In the genomic region with DNA sequence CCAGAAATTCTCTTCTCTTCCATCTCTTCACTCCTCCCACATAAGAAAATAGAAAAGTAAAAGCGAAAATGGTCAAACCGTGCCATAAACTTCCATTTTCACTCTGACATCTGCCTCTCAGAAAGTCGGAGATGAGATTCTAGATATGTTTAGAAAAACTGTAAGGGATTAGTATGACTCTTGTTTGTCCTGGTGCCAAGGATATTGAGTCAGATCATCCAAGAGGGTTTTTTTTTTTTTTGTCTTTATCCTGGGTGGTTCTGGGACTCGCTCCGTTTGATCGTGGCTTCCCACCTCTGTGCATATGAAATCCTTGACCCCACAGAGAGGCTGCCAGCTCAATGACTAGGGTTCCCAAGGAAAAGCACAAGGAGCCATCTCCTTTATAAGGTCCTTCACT, we compare ENCODE assay signal across 17 cellular contexts. TPM values are rescaled to one million over a fixed set of nuclear protein-coding genes. Genes with fewer than 3 reads are reported as not detected.
"Had no signal": no experiment of that assay in that cellular context is flagged by ENCODE, and none has a peak within 500 bp of the region (broad histone marks: within the 10 kb centered on the region; RNA-seq: fewer than 3 reads in every experiment).

No MANE protein-coding gene starts in this region.

- ATAC-seq: activated T-helper 17 cell treated with anti-CD3 and anti-CD28 coated beads, Interleukin-2, amount 50 U/mL, for 72 hours; left ventricle myocardium superior; T-helper 17 cell; WTC11 had no signal

- H3K36me3 ChIP-seq: adrenal gland, ovary, transverse colon had no signal

- H3K27ac ChIP-seq: adrenal gland, coronary artery, ovary, transverse colon had no signal

- H3K27me3 ChIP-seq: ovary had no signal

- FAIRE-seq: endothelial cell of umbilical vein, kidney had no signal

- DNase-seq: activated CD4-positive, alpha-beta T cell treated with anti-CD3 and anti-CD28 coated beads, Interleukin-2, amount 10 ng/mL, durations not matched to agents 24 days and 14 days; activated naive CD4-positive, alpha-beta T cell treated with anti-CD3 and anti-CD28 coated beads, Interleukin-2, amount 10 ng/mL, durations not matched to agents 7 days and 5 days; activated T-cell treated with anti-CD3 and anti-CD28 coated beads for 4 hours; adrenal gland; central memory CD4-positive, alpha-beta T cell; effector CD4-positive, alpha-beta T cell; kidney; left ventricle myocardium superior; mesendoderm; ovary; T-helper 17 cell; transverse colon had no signal

- H3K4me3 ChIP-seq: adrenal gland, coronary artery, ovary, transverse colon had no signal

- H3K9me3 ChIP-seq: adrenal gland, ovary, transverse colon had no signal

RNA-seq across cellular contexts. Expression of a gene that starts 17.3 kb away (rescaled TPM):
- total RNA-seq: activated CD4-positive, alpha-beta T cell treated with anti-CD3 and anti-CD28 coated beads, Interleukin-2, amount 10 ng/mL, durations not matched to agents 24 days and 14 days; activated CD8-positive, alpha-beta memory T cell treated with anti-CD3 and anti-CD28 coated beads for 36 hours; activated T-helper 17 cell treated with anti-CD3 and anti-CD28 coated beads, Interleukin-2, amount 50 U/mL, for 72 hours; endothelial cell of umbilical vein; left ventricle myocardium superior; ovary; T-helper 17 cell; transverse colon; WTC11 had no signal
- polyA plus RNA-seq: endothelial cell of umbilical vein, ovary had no signal
